Comparison of ENCODE assay signal across 12 cellular contexts in genomic region chr10:88194041-88194887, GRCh38.
DNase-seq lines count a peak whose midpoint lies in the region; ATAC-seq, FAIRE-seq and TF ChIP-seq lines count a peak whose summit lies in the region.
"Had no signal": no experiment of that assay in that cellular context is flagged by ENCODE, and none has a peak within 500 bp of the region (broad histone marks: within the 10 kb centered on the region; RNA-seq: fewer than 3 reads in every experiment).

No MANE protein-coding gene starts in this region.

- H3K9me3 Mint-ChIP-seq in activated naive CD8-positive, alpha-beta T cell (ENCODE audit: low read depth) = no peaks in the 10 kb centered on the region
- H3K9me3 Mint-ChIP-seq in neural progenitor cell = no peaks in the 10 kb centered on the region

- H3K9me3 ChIP-seq in T-helper 17 cell (ENCODE audit: control insufficient read depth, low read length, poor library complexity, severe bottlenecking) = no peaks in the 10 kb centered on the region
- no peaks in the 10 kb centered on the region for H3K9me3 ChIP-seq in prostate gland
- no peaks in the 10 kb centered on the region for H3K9me3 ChIP-seq in transverse colon
- no peaks in the 10 kb centered on the region for H3K9me3 ChIP-seq in neural progenitor cell (ENCODE audit: low read depth)
- H3K9me3 ChIP-seq: heart left ventricle had no signal

- H3K36me3 ChIP-seq in prostate gland (no peaks in the 10 kb centered on the region), H7 (replicated peaks; ENCODE audit: control insufficient read depth, insufficient read depth, low read length) (no peaks in the 10 kb centered on the region), transverse colon (no peaks in the 10 kb centered on the region), neural progenitor cell (no peaks in the 10 kb centered on the region)
- H3K36me3 ChIP-seq: heart left ventricle had no signal

- no peak overlapping the region for H2AFZ ChIP-seq in neural progenitor cell (replicated peaks)

- H3K4me3 ChIP-seq in prostate gland (no peak overlapping the region), H7 (ENCODE audit: insufficient read depth, low read depth, low read length) (no peak overlapping the region), transverse colon (no peak overlapping the region), neural progenitor cell (no peak overlapping the region)
- H3K4me3 ChIP-seq: heart left ventricle had no signal

- no peak overlapping the region for H3K4me2 ChIP-seq in neural progenitor cell

- H3K27ac ChIP-seq in prostate gland (no peak overlapping the region), transverse colon (no peak overlapping the region), neural progenitor cell (no peak overlapping the region)

- FAIRE-seq in H54 (lab: Jason Lieb, UNC) = peak; percentile 86

- H3K4me1 ChIP-seq in prostate gland (replicated peaks) (no peaks in the 10 kb centered on the region), transverse colon (no peaks in the 10 kb centered on the region), neural progenitor cell (peaks cover 7% of the 10 kb centered on the region)

- H3K27ac Mint-ChIP-seq in T-helper 17 cell (peak overlapping the region; percentile 85), neural progenitor cell (no peak overlapping the region)
- peak overlapping the region; percentile 77 for H3K27ac Mint-ChIP-seq in activated naive CD8-positive, alpha-beta T cell

- no peaks in the 10 kb centered on the region for H3K27me3 ChIP-seq in prostate gland (replicated peaks; ENCODE audit: insufficient read depth)
- no peaks in the 10 kb centered on the region for H3K27me3 ChIP-seq in H7 (ENCODE audit: control insufficient read depth, insufficient read depth, low read length)
- no peaks in the 10 kb centered on the region for H3K27me3 ChIP-seq in transverse colon
- H3K27me3 ChIP-seq in neural progenitor cell = no peaks in the 10 kb centered on the region
- H3K27me3 ChIP-seq: heart left ventricle had no signal

- DNase-seq in H54 (ENCODE audit: insufficient read length, low spot score) (peak; percentile 40), T-helper 17 cell (peak in 1 of 3 donors; percentile 7), prostate gland (ENCODE audit: low spot score) (no peak), H7 (no peak), transverse colon (no peak), neural progenitor cell (ENCODE audit: low spot score) (no peak)
- peak; percentile 5 to 21 for DNase-seq in stimulated activated CD4-positive, alpha-beta T cell treated with anti-CD3 and anti-CD28 coated beads, Interleukin-2, amount 100 ng/mL, for 24 hours
- DNase-seq: aorta, heart left ventricle, NCI-H774 had no signal

- H3K79me2 ChIP-seq in neural progenitor cell (ENCODE audit: low read depth) = no peaks in the 10 kb centered on the region

- H3K36me3 Mint-ChIP-seq in T-helper 17 cell (ENCODE audit: low read depth) (no peaks in the 10 kb centered on the region), neural progenitor cell (no peaks in the 10 kb centered on the region)
- H3K36me3 Mint-ChIP-seq in activated naive CD8-positive, alpha-beta T cell = peaks cover 2% of the 10 kb centered on the region

- H3K9ac ChIP-seq in neural progenitor cell = no peak overlapping the region

- H3K4me1 Mint-ChIP-seq in T-helper 17 cell = peaks cover 29% of the 10 kb centered on the region
- H3K4me1 Mint-ChIP-seq in activated naive CD8-positive, alpha-beta T cell (ENCODE audit: low read depth) = peaks cover 49% of the 10 kb centered on the region
- peaks cover 14% of the 10 kb centered on the region for H3K4me1 Mint-ChIP-seq in neural progenitor cell

- in situ Hi-C loops in transverse colon (cut with MboI; ENCODE audit: low pct_ligation_motif_present in 1 of 4, low pct_unique_long_range_greater_than_20kb in 1 of 4, low sequenced_read_pairs in 3 of 4) = no loop called here

- H3K27me3 Mint-ChIP-seq in T-helper 17 cell (no peaks in the 10 kb centered on the region), neural progenitor cell (ENCODE audit: insufficient read depth, low read depth) (no peaks in the 10 kb centered on the region)
- H3K27me3 Mint-ChIP-seq in activated naive CD8-positive, alpha-beta T cell = no peaks in the 10 kb centered on the region

- TF ChIP-seq POLR2A in H54 (IDR thresholded peaks at IDR 0.05; ENCODE audit: low read depth, low read length) (no peak), prostate gland (IDR thresholded peaks at IDR 0.05) (no peak), transverse colon (IDR thresholded peaks at IDR 0.05) (no peak)

- ATAC-seq in T-helper 17 cell = peak; percentile 95

- intact Hi-C loops in prostate gland (cut with DNase I) (no loop called here), transverse colon (cut with DNase I; ENCODE audit: low total_unique reads) (no loop called here)

- no peaks in the 10 kb centered on the region for H4K20me1 ChIP-seq in neural progenitor cell (ENCODE audit: low read depth)

- 88% methylated on average over 3 of the region's 3 CpGs for WGBS in prostate gland
- WGBS in transverse colon (ENCODE audit: low coverage in 1 of 2), 2 donors = 70 to 80% methylated on average over 1 to 3 of the region's 3 CpGs

- no peak for TF ChIP-seq EP300 in transverse colon (IDR thresholded peaks at IDR 0.05; ENCODE audit: low read depth)

- no peaks in the 10 kb centered on the region for H3F3A ChIP-seq in neural progenitor cell (ENCODE audit: low read depth)

- no peak for TF ChIP-seq CTCF in prostate gland (IDR thresholded peaks at IDR 0.05)
- TF ChIP-seq CTCF in transverse colon (IDR thresholded peaks at IDR 0.05) = no peak
- no peak for TF ChIP-seq CTCF in neural progenitor cell (IDR thresholded peaks at IDR 0.05)

- H3K4me3 Mint-ChIP-seq in T-helper 17 cell (peak overlapping the region; percentile 82), neural progenitor cell (no peak overlapping the region)
- H3K4me3 Mint-ChIP-seq in activated naive CD8-positive, alpha-beta T cell = peak overlapping the region; percentile 46
- H3K4me3 Mint-ChIP-seq: neural crest cell had no signal

Comparison
In these comparisons a context has a peak if more than half of its experiments do, and no peak if none do; other contexts are left out.
1. DNase-seq: peak in H54 (single experiment) and stimulated activated CD4-positive, alpha-beta T cell treated with anti-CD3 and anti-CD28 coated beads, Interleukin-2, amount 100 ng/mL, for 24 hours (2 of 2); none in prostate gland (single experiment), H7 (single experiment), transverse colon (single experiment) and neural progenitor cell (single experiment).